Comparison of ENCODE assay signal across 18 cellular contexts in genomic region chr1:64093941-64094340, GRCh38.
A peak's percentile ranks its signal among the peaks of the same experiment; 100 is the strongest.
DNase-seq lines count a peak whose midpoint lies in the region; ATAC-seq and TF ChIP-seq lines count a peak whose summit lies in the region.
"Had no signal": no experiment of that assay in that cellular context is flagged by ENCODE, and none has a peak within 500 bp of the region (broad histone marks: within the 10 kb centered on the region; RNA-seq: fewer than 3 reads in every experiment).

No MANE protein-coding gene starts in this region.

- intact Hi-C loops in left lung (cut with DNase I): no loop called here
- intact Hi-C loops in activated T-helper 2 cell treated with anti-CD3 and anti-CD28 coated beads, Interferon-gamma antibody, Interleukin-2, Interleukin-4, amounts not matched to agents 10 μg/mL and 5 μg/mL and 100 μg/mL, durations not matched to agents 14 hours and 24 hours and 36 hours (cut with micrococcal nuclease): no loop called here

- H2AFZ ChIP-seq in osteoblast (ENCODE audit: low read length): no peak overlapping the region

- no peaks in the 10 kb centered on the region for H4K20me1 ChIP-seq in osteoblast (ENCODE audit: insufficient read depth, low read length)

- no peak for ATAC-seq in left lung
- ATAC-seq in WTC11: no peak
- ATAC-seq: activated CD8-positive, alpha-beta T cell treated with anti-CD3 and anti-CD28 coated beads for 36 hours; GM12878; left ventricle myocardium superior; naive thymus-derived CD8-positive, alpha-beta T cell had no signal

- peak overlapping the region; percentile 24 for H3K27ac ChIP-seq in osteoblast (ENCODE audit: low read depth, low read length)
- H3K27ac ChIP-seq in left lung: no peak overlapping the region
- H3K27ac ChIP-seq: adrenal gland, esophagus squamous epithelium, prostate gland had no signal

- H3K4me3 ChIP-seq in fibroblast of mammary gland (ENCODE audit: control insufficient read depth, low read depth, low read length) (no peak overlapping the region), osteoblast (ENCODE audit: insufficient read depth, low read length) (no peak overlapping the region), left lung (no peak overlapping the region)
- H3K4me3 ChIP-seq: adrenal gland, esophagus squamous epithelium, GM12878, prostate gland had no signal

- H3K36me3 ChIP-seq in osteoblast (ENCODE audit: insufficient read depth, low read length) (no peaks in the 10 kb centered on the region), left lung (no peaks in the 10 kb centered on the region)
- H3K36me3 ChIP-seq: adrenal gland, esophagus squamous epithelium, prostate gland had no signal

- H3K9me3 Mint-ChIP-seq in WTC11: peaks cover 11% of the 10 kb centered on the region
- no peaks in the 10 kb centered on the region for H3K9me3 Mint-ChIP-seq in activated T-helper 2 cell treated with anti-CD3 and anti-CD28 coated beads, Interferon-gamma antibody, Interleukin-2, Interleukin-4, amounts not matched to agents 10 μg/mL and 5 μg/mL and 100 μg/mL, durations not matched to agents 14 hours and 24 hours and 36 hours
- H3K9me3 Mint-ChIP-seq: activated CD8-positive, alpha-beta T cell treated with anti-CD3 and anti-CD28 coated beads for 36 hours; stimulated activated naive CD8-positive, alpha-beta T cell treated with anti-CD3 and anti-CD28 coated beads, Interleukin-15, Interleukin-2, amounts not matched to agents 100 ng/mL and 50 ng/mL, for 24 hours had no signal

- CTCF ChIA-PET in WTC11 (lab: Charles Lee): interaction anchor here (1.0 kb wide), 1 partner anchor 43 kb away, joined by 3 read pairs; no protein-coding TSS in a partner anchor

- H3K4me1 ChIP-seq in osteoblast (ENCODE audit: insufficient read depth, low read length) (peaks cover 19% of the 10 kb centered on the region), left lung (no peaks in the 10 kb centered on the region)
- H3K4me1 ChIP-seq: adrenal gland, prostate gland had no signal

- DNase-seq in HCEC 1CT: peak; percentile 73
- DNase-seq in amniotic stem cell (lab: John Stamatoyannopoulos, UW): peak; percentile 8
- peak; percentile 83 for DNase-seq in fibroblast of mammary gland (ENCODE audit: low read depth)
- no peak for DNase-seq in osteoblast (ENCODE audit: insufficient read length, low spot score, missing footprints)
- no peak for DNase-seq in left lung
- DNase-seq in WTC11 (ENCODE audit: low spot score): no peak
- DNase-seq in mucosa of gallbladder (ENCODE audit: low spot score): no peak
- no peak for DNase-seq in activated T-helper 2 cell treated with anti-CD3 and anti-CD28 coated beads, Interferon-gamma antibody, Interleukin-2, Interleukin-4, amounts not matched to agents 10 μg/mL and 5 μg/mL and 100 μg/mL, durations not matched to agents 14 hours and 24 hours and 36 hours (ENCODE audit: low spot score)
- DNase-seq: activated CD8-positive, alpha-beta T cell treated with anti-CD3 and anti-CD28 coated beads for 36 hours; adrenal gland; COR-L47; esophagus squamous epithelium; left ventricle myocardium superior; naive thymus-derived CD8-positive, alpha-beta T cell; OCI-M1 had no signal

- POLR2A ChIA-PET in WTC11 (lab: Charles Lee): interaction anchor here (1.0 kb wide), 1 partner anchor 11 kb away, joined by 3 read pairs; no protein-coding TSS in a partner anchor

- TF ChIP-seq CTCF in fibroblast of mammary gland (conservative IDR thresholded peaks at IDR 0.05; ENCODE audit: control insufficient read depth, insufficient read depth, low read depth, low read length): no peak
- no peak for TF ChIP-seq CTCF in osteoblast (IDR thresholded peaks at IDR 0.05; ENCODE audit: extremely low read depth, low read depth, low read length)
- TF ChIP-seq CTCF in left lung (IDR thresholded peaks at IDR 0.05): no peak
- TF ChIP-seq CTCF in WTC11 (IDR thresholded peaks at IDR 0.05): no peak

- H3K27ac Mint-ChIP-seq in WTC11: no peak overlapping the region
- no peak overlapping the region for H3K27ac Mint-ChIP-seq in activated T-helper 2 cell treated with anti-CD3 and anti-CD28 coated beads, Interferon-gamma antibody, Interleukin-2, Interleukin-4, amounts not matched to agents 10 μg/mL and 5 μg/mL and 100 μg/mL, durations not matched to agents 14 hours and 24 hours and 36 hours
- H3K27ac Mint-ChIP-seq: activated CD8-positive, alpha-beta T cell treated with anti-CD3 and anti-CD28 coated beads for 36 hours; naive thymus-derived CD8-positive, alpha-beta T cell; stimulated activated naive CD8-positive, alpha-beta T cell treated with anti-CD3 and anti-CD28 coated beads, Interleukin-15, Interleukin-2, amounts not matched to agents 100 ng/mL and 50 ng/mL, for 24 hours had no signal

- H3K4me3 Mint-ChIP-seq in WTC11: no peak overlapping the region
- H3K4me3 Mint-ChIP-seq in activated T-helper 2 cell treated with anti-CD3 and anti-CD28 coated beads, Interferon-gamma antibody, Interleukin-2, Interleukin-4, amounts not matched to agents 10 μg/mL and 5 μg/mL and 100 μg/mL, durations not matched to agents 14 hours and 24 hours and 36 hours (ENCODE audit: low read depth): no peak overlapping the region
- H3K4me3 Mint-ChIP-seq: activated CD8-positive, alpha-beta T cell treated with anti-CD3 and anti-CD28 coated beads for 36 hours; naive thymus-derived CD8-positive, alpha-beta T cell; stimulated activated naive CD8-positive, alpha-beta T cell treated with anti-CD3 and anti-CD28 coated beads, Interleukin-15, Interleukin-2, amounts not matched to agents 100 ng/mL and 50 ng/mL, for 24 hours had no signal

- no peak overlapping the region for H3K4me2 ChIP-seq in osteoblast (ENCODE audit: insufficient read depth, low read length)

- no peaks in the 10 kb centered on the region for H3K79me2 ChIP-seq in osteoblast (ENCODE audit: insufficient read depth, low read length)

- peaks cover 25% of the 10 kb centered on the region for H3K4me1 Mint-ChIP-seq in WTC11
- no peaks in the 10 kb centered on the region for H3K4me1 Mint-ChIP-seq in activated T-helper 2 cell treated with anti-CD3 and anti-CD28 coated beads, Interferon-gamma antibody, Interleukin-2, Interleukin-4, amounts not matched to agents 10 μg/mL and 5 μg/mL and 100 μg/mL, durations not matched to agents 14 hours and 24 hours and 36 hours (ENCODE audit: low read depth)
- H3K4me1 Mint-ChIP-seq: naive thymus-derived CD8-positive, alpha-beta T cell had no signal

- H3K27me3 ChIP-seq in osteoblast (ENCODE audit: insufficient read depth, low read length): no peaks in the 10 kb centered on the region
- H3K27me3 ChIP-seq in left lung: no peaks in the 10 kb centered on the region
- H3K27me3 ChIP-seq: adrenal gland, esophagus squamous epithelium had no signal

- no peaks in the 10 kb centered on the region for H3K27me3 Mint-ChIP-seq in WTC11 (ENCODE audit: low read depth)
- H3K27me3 Mint-ChIP-seq in activated T-helper 2 cell treated with anti-CD3 and anti-CD28 coated beads, Interferon-gamma antibody, Interleukin-2, Interleukin-4, amounts not matched to agents 10 μg/mL and 5 μg/mL and 100 μg/mL, durations not matched to agents 14 hours and 24 hours and 36 hours (ENCODE audit: low read depth): peaks cover 3% of the 10 kb centered on the region
- H3K27me3 Mint-ChIP-seq: stimulated activated naive CD8-positive, alpha-beta T cell treated with anti-CD3 and anti-CD28 coated beads, Interleukin-15, Interleukin-2, amounts not matched to agents 100 ng/mL and 50 ng/mL, for 24 hours had no signal

- H3K36me3 Mint-ChIP-seq in WTC11: peaks cover 7% of the 10 kb centered on the region
- no peaks in the 10 kb centered on the region for H3K36me3 Mint-ChIP-seq in activated T-helper 2 cell treated with anti-CD3 and anti-CD28 coated beads, Interferon-gamma antibody, Interleukin-2, Interleukin-4, amounts not matched to agents 10 μg/mL and 5 μg/mL and 100 μg/mL, durations not matched to agents 14 hours and 24 hours and 36 hours (ENCODE audit: low read depth)
- H3K36me3 Mint-ChIP-seq: naive thymus-derived CD8-positive, alpha-beta T cell had no signal

- no peaks in the 10 kb centered on the region for H3K9me3 ChIP-seq in osteoblast (ENCODE audit: low read depth, low read length)
- H3K9me3 ChIP-seq in left lung: no peaks in the 10 kb centered on the region
- H3K9me3 ChIP-seq: adrenal gland, esophagus squamous epithelium, prostate gland had no signal

TF ChIP-seq in WTC11, 78 proteins besides CTCF, POLR2A, EP300 and RAD21:
- no peak for TF ChIP-seq KAT7 (CRISPR knock-in tag; IDR thresholded peaks at IDR 0.05; ENCODE audit: borderline replicate concordance)
- no peak for TF ChIP-seq GABPB1 (CRISPR knock-in tag; IDR thresholded peaks at IDR 0.05)
- TF ChIP-seq CREB1 (CRISPR knock-in tag; IDR thresholded peaks at IDR 0.05): no peak
- TF ChIP-seq E2F1 (CRISPR knock-in tag; IDR thresholded peaks at IDR 0.05): no peak
- TF ChIP-seq MAX (CRISPR knock-in tag; IDR thresholded peaks at IDR 0.05): no peak
TF ChIP-seq in WTC11: peak in this region for 0.

Comparison
In these comparisons a context has a peak if more than half of its experiments do, and no peak if none do; other contexts are left out.
1. DNase-seq: peak in HCEC 1CT (single experiment), amniotic stem cell (single experiment) and fibroblast of mammary gland (single experiment); none in osteoblast (single experiment), left lung (0 of 2), WTC11 (single experiment), mucosa of gallbladder (single experiment) and activated T-helper 2 cell treated with anti-CD3 and anti-CD28 coated beads, Interferon-gamma antibody, Interleukin-2, Interleukin-4, amounts not matched to agents 10 μg/mL and 5 μg/mL and 100 μg/mL, durations not matched to agents 14 hours and 24 hours and 36 hours (single experiment).